16 cellular contexts compared by ENCODE assay signal in the genomic region with DNA sequence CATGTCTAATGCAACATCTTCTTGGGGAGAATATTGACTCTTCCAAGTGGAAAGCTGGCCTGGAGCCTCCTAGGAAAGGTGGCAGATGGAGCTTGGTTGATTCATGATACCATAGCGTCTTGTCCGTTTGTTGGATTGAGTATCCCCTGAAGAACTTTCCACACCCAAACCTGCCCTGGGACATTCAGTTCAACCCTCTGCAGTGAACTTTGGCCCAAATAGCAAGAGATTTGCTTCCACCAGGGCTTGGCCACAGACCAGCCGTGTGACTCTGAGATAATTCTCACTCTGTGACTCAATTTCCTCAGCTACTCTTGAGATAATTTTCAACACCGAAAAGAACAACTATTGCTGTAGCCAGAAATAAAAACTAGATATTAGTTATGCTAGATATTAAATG.
DNase-seq lines count a peak whose midpoint lies in the region; ATAC-seq and TF ChIP-seq lines count a peak whose summit lies in the region.
"Had no signal": no experiment of that assay in that cellular context is flagged by ENCODE, and none has a peak within 500 bp of the region (broad histone marks: within the 10 kb centered on the region; RNA-seq: fewer than 3 reads in every experiment).

No MANE protein-coding gene starts in this region.

- 0 out of 2 replicates have a peak overlapping the region, but pooled peaks have one; percentile 10 for H3K4me2 ChIP-seq in HCT116 (ENCODE audit: low read length)
- peak overlapping the region; percentile 2 for H3K4me2 ChIP-seq in hepatocyte

- CTCF ChIA-PET in HCT116 (lab: Charles Lee), result no interaction called here

- no peak for TF ChIP-seq CTCF in HCT116 (IDR thresholded peaks at IDR 0.05 in 2 of 3, conservative IDR thresholded peaks at IDR 0.05 in 1 of 3; ENCODE audit: borderline replicate concordance in 1 of 3, insufficient read depth in 1 of 3, low read depth in 2 of 3, low read length in 2 of 3)
- no peak for TF ChIP-seq CTCF in epithelial cell of esophagus (IDR thresholded peaks at IDR 0.05; ENCODE audit: insufficient read depth, low read depth, low read length, missing control alignments)
- TF ChIP-seq CTCF in hepatocyte (IDR thresholded peaks at IDR 0.05; ENCODE audit: poor library complexity), result no peak

- RAD21 ChIA-PET in HCT116 (lab: Charles Lee; ENCODE audit: low non-redundant PET in 1 of 2, low total read pairs in 2 of 2, uncharacterized antibody in 2 of 2, unreplicated experiment in 2 of 2), result interaction anchor here in 1 of 2 experiments (0.5 kb wide), 1 partner anchor 31 kb away, joined by 4 read pairs; no protein-coding TSS in a partner anchor

- H3K79me2 ChIP-seq in HCT116 (ENCODE audit: insufficient read depth, low read length) (no peaks in the 10 kb centered on the region), hepatocyte (no peaks in the 10 kb centered on the region)

- H3K36me3 ChIP-seq in HCT116 (ENCODE audit: control insufficient read depth in 1 of 2, insufficient read depth in 2 of 2, low read length in 2 of 2) (no peaks in the 10 kb centered on the region), hepatocyte (replicated peaks; ENCODE audit: insufficient read depth, low read depth) (no peaks in the 10 kb centered on the region)
- H3K36me3 ChIP-seq: vagina had no signal

- no peak for ATAC-seq in HCT116
- ATAC-seq: sciatic nerve, T-cell had no signal

- TF ChIP-seq POLR2A in HCT116 (IDR thresholded peaks at IDR 0.05; ENCODE audit: borderline replicate concordance, extremely low read depth, insufficient read depth, insufficient read length), result no peak

- TF ChIP-seq RAD21 in HCT116 (IDR thresholded peaks at IDR 0.05; ENCODE audit: low read depth), result no peak

- POLR2A ChIA-PET in HCT116 (lab: Charles Lee), result no interaction called here

- H2AFZ ChIP-seq in HCT116 (ENCODE audit: low read depth, low read length, poor library complexity, severe bottlenecking), result no peak overlapping the region
- no peak overlapping the region for H2AFZ ChIP-seq in hepatocyte

- no peak overlapping the region for H3K27ac ChIP-seq in HCT116 (ENCODE audit: low read depth, low read length)
- H3K27ac ChIP-seq in hepatocyte, result peak overlapping the region; percentile 39
- H3K27ac ChIP-seq: vagina had no signal

- H4K20me1 ChIP-seq in HCT116 (ENCODE audit: insufficient read depth) (no peaks in the 10 kb centered on the region), hepatocyte (ENCODE audit: insufficient read depth, poor library complexity, severe bottlenecking) (no peaks in the 10 kb centered on the region)

- H3K9me3 ChIP-seq in HCT116 (ENCODE audit: control insufficient read depth in 1 of 2, insufficient read depth in 1 of 2, low read depth in 1 of 2, low read length in 2 of 2) (no peaks in the 10 kb centered on the region), hepatocyte (ENCODE audit: low read depth) (no peaks in the 10 kb centered on the region)
- H3K9me3 ChIP-seq: vagina had no signal

- no peak overlapping the region for H3K9ac ChIP-seq in HCT116 (ENCODE audit: low read length)

- intact Hi-C loops in HCT116 (cut with micrococcal nuclease) (no loop called here), posterior vena cava (cut with DNase I) (no loop called here)

- BruUV-seq in HCT116 (replicated peaks; lab: Mats Ljungman, UMichigan), result no TSS peak

- no peak for DNase-seq in HCT116 (ENCODE audit: low read depth, low spot score)
- DNase-seq in epithelial cell of esophagus (ENCODE audit: low read depth), result peak; percentile 40
- DNase-seq in hepatocyte (ENCODE audit: low spot score), result peak; percentile 40
- peak; percentile 79 for DNase-seq in posterior vena cava (ENCODE audit: low spot score)
- no peak for DNase-seq in NCI-H2171 (lab: John Stamatoyannopoulos, UW)
- no peak for DNase-seq in DMS 273 (lab: John Stamatoyannopoulos, UW; ENCODE audit: unreplicated experiment)
- DNase-seq in SIG-M5 (lab: John Stamatoyannopoulos, UW), result no peak
- no peak for DNase-seq in NCI-H2107 (lab: John Stamatoyannopoulos, UW)
- DNase-seq: activated naive CD4-positive, alpha-beta T cell treated with Interleukin-2 at 50 U/mL for 16 hours; CD8-positive, alpha-beta memory T cell; DMS79; islet precursor cell; stimulated activated CD4-positive, alpha-beta T cell treated with anti-CD3 and anti-CD28 coated beads, Interleukin-2, amount 100 ng/mL, for 48 hours had no signal

- H3K4me3 ChIP-seq in HCT116 (replicated peaks in 1 of 2; ENCODE audit: low read depth in 1 of 2, low read length in 2 of 2) (no peak overlapping the region), epithelial cell of esophagus (ENCODE audit: low read length) (no peak overlapping the region), hepatocyte (no peak overlapping the region)
- H3K4me3 ChIP-seq: vagina had no signal

- WGBS in hepatocyte (ENCODE audit: low lambda C conversion rate, missing lambda C conversion rate), result 57% methylated on average over 4 of the region's 4 CpGs

- no peaks in the 10 kb centered on the region for H3K27me3 ChIP-seq in HCT116 (ENCODE audit: insufficient read depth, low read length)
- H3K27me3 ChIP-seq in hepatocyte, result no peaks in the 10 kb centered on the region
- H3K27me3 ChIP-seq: vagina had no signal

- H3K4me1 ChIP-seq in HCT116 (ENCODE audit: control insufficient read depth in 1 of 2, insufficient read depth in 2 of 2, low read length in 2 of 2) (peaks cover 9 to 75% of the 10 kb centered on the region in 2 experiments), hepatocyte (ENCODE audit: insufficient read depth) (peaks cover 22% of the 10 kb centered on the region)
- H3K4me1 ChIP-seq: vagina had no signal

- H3K9me2 ChIP-seq in HCT116 (ENCODE audit: insufficient read depth) (no peaks in the 10 kb centered on the region), hepatocyte (replicated peaks; ENCODE audit: insufficient read depth) (no peaks in the 10 kb centered on the region)

TF ChIP-seq in HCT116, 20 proteins besides CTCF, POLR2A, EP300 and RAD21:
- no peak for TF ChIP-seq EZH2phosphoT487 (IDR thresholded peaks at IDR 0.05; ENCODE audit: borderline replicate concordance)
- no peak for TF ChIP-seq CEBPB (IDR thresholded peaks at IDR 0.05; ENCODE audit: low read depth)

Comparison
In these comparisons a context has a peak if more than half of its experiments do, and no peak if none do; other contexts are left out.
1. DNase-seq: peak in epithelial cell of esophagus (single experiment), hepatocyte (single experiment) and posterior vena cava (single experiment); none in HCT116 (single experiment), NCI-H2171 (single experiment), DMS 273 (single experiment), SIG-M5 (single experiment) and NCI-H2107 (single experiment).